In the genomic region with DNA sequence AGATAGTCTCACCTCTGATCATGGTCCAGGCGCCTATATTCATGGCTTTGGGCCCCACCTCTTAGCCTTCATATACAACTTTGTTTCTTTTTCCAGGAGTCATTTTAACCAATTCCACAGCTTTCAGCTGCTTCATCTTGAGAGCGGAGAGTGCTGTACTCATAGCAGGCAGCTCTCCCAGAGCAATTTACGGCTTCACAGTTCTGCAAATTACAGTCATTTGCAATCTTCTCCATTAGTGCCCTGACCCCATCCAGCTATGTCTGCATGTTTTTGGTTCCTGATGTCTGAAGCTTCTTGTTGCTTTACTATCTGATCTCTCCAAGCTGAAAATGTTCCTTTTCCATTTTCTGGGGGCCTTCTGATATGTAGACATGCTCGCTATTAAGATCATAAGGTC, we compare ENCODE assay signal across 20 cellular contexts. TPM values are rescaled to one million over a fixed set of nuclear protein-coding genes. Genes with fewer than 3 reads are reported as not detected.
DNase-seq lines count a peak whose midpoint lies in the region; ATAC-seq and TF ChIP-seq lines count a peak whose summit lies in the region.
"Had no signal": no experiment of that assay in that cellular context is flagged by ENCODE, and none has a peak within 500 bp of the region (broad histone marks: within the 10 kb centered on the region; RNA-seq: fewer than 3 reads in every experiment).

No MANE protein-coding gene starts in this region.

- peak; percentile 23 for DNase-seq in DMS79 treated with DMSO at 0.1 percent for 48 hours (lab: John Stamatoyannopoulos, UW)
- DNase-seq in DMS79 (lab: John Stamatoyannopoulos, UW): no peak
- DNase-seq in NCI-H1436 (lab: John Stamatoyannopoulos, UW): peak; percentile 52
- DNase-seq in neural progenitor cell (ENCODE audit: low spot score): no peak
- DNase-seq in activated naive CD4-positive, alpha-beta T cell (lab: John Stamatoyannopoulos, UW): no peak
- DNase-seq in activated CD4-positive, CD25-positive, alpha-beta regulatory T cell (lab: John Stamatoyannopoulos, UW): no peak
- DNase-seq: activated CD4-positive, alpha-beta T cell treated with anti-CD3 and anti-CD28 coated beads, Interleukin-2, amount 50 U/mL, for 4 hours; activated gamma-delta T cell treated with Interleukin-2 at 50 U/mL for 16 hours; activated T-cell treated with anti-CD3 and anti-CD28 coated beads for 4 hours; effector CD8-positive, alpha-beta T cell; natural killer cell; NCI-H446; stimulated activated CD4-positive, alpha-beta T cell treated with anti-CD3 and anti-CD28 coated beads, Interleukin-4, amount 100 ng/mL, for 1 hour; T-helper 1 cell had no signal

- H3K9me3 Mint-ChIP-seq in neural progenitor cell: peaks cover 12% of the 10 kb centered on the region
- H3K9me3 Mint-ChIP-seq: natural killer cell had no signal

- H3K27ac ChIP-seq in SU-DHL-6 (ENCODE audit: low read depth, low read length): no peak overlapping the region
- no peak overlapping the region for H3K27ac ChIP-seq in neural progenitor cell
- H3K27ac ChIP-seq: 22Rv1, cardiac muscle cell, esophagus muscularis mucosa had no signal

- peaks cover 12% of the 10 kb centered on the region for H3K4me1 ChIP-seq in neural progenitor cell
- H3K4me1 ChIP-seq: esophagus muscularis mucosa had no signal

- no peak overlapping the region for H3K4me3 Mint-ChIP-seq in neural progenitor cell
- H3K4me3 Mint-ChIP-seq: natural killer cell had no signal

- H3K27me3 ChIP-seq in SU-DHL-6 (ENCODE audit: low read length) (no peaks in the 10 kb centered on the region), neural progenitor cell (no peaks in the 10 kb centered on the region)
- H3K27me3 ChIP-seq: cardiac muscle cell, esophagus muscularis mucosa had no signal

- H3K4me3 ChIP-seq in SU-DHL-6 (ENCODE audit: insufficient read depth, low read length, poor library complexity, severe bottlenecking) (no peak overlapping the region), neural progenitor cell (no peak overlapping the region)
- H3K4me3 ChIP-seq: cardiac muscle cell, esophagus muscularis mucosa had no signal

- TF ChIP-seq CTCF in SU-DHL-6 (IDR thresholded peaks at IDR 0.05; ENCODE audit: insufficient read depth, low read length, poor library complexity, severe bottlenecking): no peak
- no peak for TF ChIP-seq CTCF in neural progenitor cell (IDR thresholded peaks at IDR 0.05)

- H2AFZ ChIP-seq in SU-DHL-6 (ENCODE audit: low read depth, low read length, severe bottlenecking) (no peak overlapping the region), neural progenitor cell (replicated peaks) (no peak overlapping the region)

- H3F3A ChIP-seq in SU-DHL-6 (ENCODE audit: insufficient read depth) (no peaks in the 10 kb centered on the region), neural progenitor cell (ENCODE audit: low read depth) (no peaks in the 10 kb centered on the region)

- H3K4me2 ChIP-seq in SU-DHL-6 (ENCODE audit: low read depth, low read length, poor library complexity, severe bottlenecking): peak overlapping the region; percentile 39
- H3K4me2 ChIP-seq in neural progenitor cell: no peak overlapping the region

- peaks cover 22% of the 10 kb centered on the region for H3K4me1 Mint-ChIP-seq in neural progenitor cell
- H3K4me1 Mint-ChIP-seq: natural killer cell had no signal

- no peaks in the 10 kb centered on the region for H3K9me3 ChIP-seq in SU-DHL-6 (ENCODE audit: insufficient read depth, low read length)
- H3K9me3 ChIP-seq in neural progenitor cell (ENCODE audit: low read depth): no peaks in the 10 kb centered on the region

- peaks cover 3% of the 10 kb centered on the region for H3K27me3 Mint-ChIP-seq in neural progenitor cell (ENCODE audit: insufficient read depth, low read depth)
- H3K27me3 Mint-ChIP-seq: progenitor cell of endocrine pancreas had no signal

- H3K9me2 ChIP-seq in SU-DHL-6 (replicated peaks; ENCODE audit: insufficient read depth, low read length): no peaks in the 10 kb centered on the region

- peak overlapping the region; percentile 8 for H3K27ac Mint-ChIP-seq in neural progenitor cell
- H3K27ac Mint-ChIP-seq: natural killer cell, progenitor cell of endocrine pancreas had no signal

- ATAC-seq in HG03460 (IDR thresholded peaks at IDR 0.05; ENCODE audit: unreplicated experiment): no peak
- ATAC-seq: natural killer cell had no signal

- H3K79me2 ChIP-seq in SU-DHL-6 (ENCODE audit: insufficient read depth, low read length): no peaks in the 10 kb centered on the region
- no peaks in the 10 kb centered on the region for H3K79me2 ChIP-seq in neural progenitor cell (ENCODE audit: low read depth)

- H3K36me3 ChIP-seq in SU-DHL-6 (ENCODE audit: low read length): no peaks in the 10 kb centered on the region
- no peaks in the 10 kb centered on the region for H3K36me3 ChIP-seq in neural progenitor cell
- H3K36me3 ChIP-seq: cardiac muscle cell, esophagus muscularis mucosa had no signal

- no peaks in the 10 kb centered on the region for H3K36me3 Mint-ChIP-seq in neural progenitor cell
- H3K36me3 Mint-ChIP-seq: natural killer cell had no signal

- H3K9ac ChIP-seq in SU-DHL-6 (ENCODE audit: low read length): no peak overlapping the region
- H3K9ac ChIP-seq in neural progenitor cell: no peak overlapping the region

- H4K20me1 ChIP-seq in SU-DHL-6 (ENCODE audit: low read depth, low read length) (no peaks in the 10 kb centered on the region), neural progenitor cell (ENCODE audit: low read depth) (no peaks in the 10 kb centered on the region)

RNA-seq across cellular contexts. Expression of gene MEST, which starts 18.0 kb away (rescaled TPM):
- 364 and 431 TPM in 2 replicates for total RNA-seq in neural progenitor cell (ENCODE audit: low replicate concordance)

RNA-seq across cellular contexts. Expression of gene CEP41, which starts 33.1 kb away (rescaled TPM):
- 14.5 and 16.5 TPM in 2 replicates for total RNA-seq in neural progenitor cell (ENCODE audit: low replicate concordance)

Comparison
In these comparisons a context has a peak if more than half of its experiments do, and no peak if none do; other contexts are left out.
1. DNase-seq: peak in DMS79 treated with DMSO at 0.1 percent for 48 hours (single experiment) and NCI-H1436 (single experiment); none in DMS79 (single experiment), neural progenitor cell (single experiment), activated naive CD4-positive, alpha-beta T cell (0 of 4) and activated CD4-positive, CD25-positive, alpha-beta regulatory T cell (0 of 4).